1 cellular context compared by ENCODE assay signal in the genomic region with DNA sequence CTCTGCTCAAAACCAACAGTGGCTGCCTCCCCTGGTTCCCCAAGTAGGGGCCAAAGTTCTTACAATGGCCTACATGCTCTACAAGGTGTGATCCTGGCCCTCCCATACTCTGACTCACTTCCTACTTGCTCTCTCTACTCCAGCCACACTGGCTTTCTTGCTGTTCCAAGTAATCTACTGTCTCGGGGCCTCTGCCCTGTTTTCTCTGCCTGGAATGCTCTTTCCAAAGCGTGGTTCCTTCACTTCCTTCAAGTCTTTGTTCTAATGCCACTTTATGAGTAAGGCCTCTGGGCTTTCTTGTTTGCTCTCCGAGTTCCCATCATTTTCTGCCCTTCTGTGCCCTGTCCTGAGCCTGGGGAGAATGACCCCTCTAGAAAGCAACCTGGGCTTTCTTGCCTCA.
TF ChIP-seq lines count a peak whose summit lies in the region.

No MANE protein-coding gene starts in this region.

TF ChIP-seq in SK-N-SH treated with all-trans-retinoic acid at 6 μM for 48 hours, 23 proteins besides CTCF, POLR2A, EP300 and RAD21 (continued from another document):
- TF ChIP-seq CREB5 (CRISPR knock-in tag; IDR thresholded peaks at IDR 0.05; ENCODE audit: low read depth) (no peak), CSDC2 (CRISPR knock-in tag; IDR thresholded peaks at IDR 0.05) (no peak), TOX (CRISPR knock-in tag; IDR thresholded peaks at IDR 0.05; ENCODE audit: borderline replicate concordance) (no peak)
- TF ChIP-seq, protein P1, sequence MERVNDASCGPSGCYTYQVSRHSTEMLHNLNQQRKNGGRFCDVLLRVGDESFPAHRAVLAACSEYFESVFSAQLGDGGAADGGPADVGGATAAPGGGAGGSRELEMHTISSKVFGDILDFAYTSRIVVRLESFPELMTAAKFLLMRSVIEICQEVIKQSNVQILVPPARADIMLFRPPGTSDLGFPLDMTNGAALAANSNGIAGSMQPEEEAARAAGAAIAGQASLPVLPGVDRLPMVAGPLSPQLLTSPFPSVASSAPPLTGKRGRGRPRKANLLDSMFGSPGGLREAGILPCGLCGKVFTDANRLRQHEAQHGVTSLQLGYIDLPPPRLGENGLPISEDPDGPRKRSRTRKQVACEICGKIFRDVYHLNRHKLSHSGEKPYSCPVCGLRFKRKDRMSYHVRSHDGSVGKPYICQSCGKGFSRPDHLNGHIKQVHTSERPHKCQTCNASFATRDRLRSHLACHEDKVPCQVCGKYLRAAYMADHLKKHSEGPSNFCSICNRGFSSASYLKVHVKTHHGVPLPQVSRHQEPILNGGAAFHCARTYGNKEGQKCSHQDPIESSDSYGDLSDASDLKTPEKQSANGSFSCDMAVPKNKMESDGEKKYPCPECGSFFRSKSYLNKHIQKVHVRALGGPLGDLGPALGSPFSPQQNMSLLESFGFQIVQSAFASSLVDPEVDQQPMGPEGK (CRISPR knock-in tag; IDR thresholded peaks at IDR 0.05; ENCODE audit: borderline replicate concordance): no peak
